8 cellular contexts compared by ENCODE assay signal in the genomic region with DNA sequence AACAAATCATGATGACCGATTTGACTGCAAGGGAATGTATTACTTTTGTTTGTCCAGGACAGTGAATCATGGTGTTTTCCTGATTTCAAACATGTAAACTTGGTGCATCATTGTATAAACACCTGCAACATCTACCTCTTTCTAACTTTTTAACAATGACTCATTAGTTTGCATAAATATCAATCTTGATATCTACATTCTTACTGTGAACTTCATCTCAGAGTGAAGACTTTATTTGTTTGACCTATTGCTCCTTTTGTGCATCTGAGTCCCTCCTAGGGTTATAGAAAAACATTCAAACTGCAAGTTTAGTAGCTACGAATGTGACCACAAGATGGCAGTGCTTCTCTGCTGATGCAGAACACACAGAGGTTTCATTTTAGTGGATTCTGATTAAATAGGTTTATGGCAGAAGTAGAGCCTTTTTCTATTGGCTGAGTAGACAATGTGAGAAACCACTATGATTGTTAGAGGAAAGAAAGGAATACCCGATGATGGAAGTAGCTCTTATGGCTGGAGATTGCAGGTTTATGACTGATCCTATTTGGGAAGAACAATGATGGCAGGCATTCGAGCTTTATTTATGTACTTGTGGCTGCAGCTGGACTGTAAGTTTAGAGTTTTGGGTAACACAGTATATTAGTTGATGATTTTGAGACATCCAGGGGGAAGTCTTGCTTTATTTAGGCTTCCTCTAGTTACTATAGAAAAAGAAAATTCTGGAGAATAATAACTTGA.
DNase-seq lines count a peak whose midpoint lies in the region; ATAC-seq and TF ChIP-seq lines count a peak whose summit lies in the region.

No MANE protein-coding gene starts in this region.

- peak; percentile 53 for ATAC-seq in HG02973 (IDR thresholded peaks at IDR 0.05; ENCODE audit: unreplicated experiment)
- peak; percentile 63 to 70 for ATAC-seq in activated naive CD4-positive, alpha-beta T cell treated with anti-CD3 and anti-CD28 coated beads, Interleukin-2, amount 50 U/mL, for 72 hours

- H3K27me3 ChIP-seq in Peyer's patch: no peaks in the 10 kb centered on the region

- TF ChIP-seq CTCF in Peyer's patch (IDR thresholded peaks at IDR 0.05) (peak; percentile 41 to 74 (median 56)), glutamatergic neuron (IDR thresholded peaks at IDR 0.05; ENCODE audit: partially characterized antibody, unreplicated experiment) (peak; percentile 66)

- peak overlapping the region in 1 of 2 donors; percentile 81 for H3K27ac Mint-ChIP-seq in activated naive CD4-positive, alpha-beta T cell treated with anti-CD3 and anti-CD28 coated beads, Interleukin-2, amount 50 U/mL, for 72 hours
- no peak overlapping the region for H3K27ac Mint-ChIP-seq in glutamatergic neuron (ENCODE audit: unreplicated experiment)

- no peaks in the 10 kb centered on the region for H3K36me3 ChIP-seq in Peyer's patch

- H3K27ac ChIP-seq in Peyer's patch: no peak overlapping the region

- no peaks in the 10 kb centered on the region for H3K4me1 ChIP-seq in Peyer's patch

- H3K9me3 ChIP-seq in Peyer's patch: no peaks in the 10 kb centered on the region

- no peaks in the 10 kb centered on the region for H3K4me1 Mint-ChIP-seq in glutamatergic neuron (ENCODE audit: low read depth, unreplicated experiment)

- no peak overlapping the region for H3K4me3 Mint-ChIP-seq in glutamatergic neuron (ENCODE audit: unreplicated experiment)

- H3K9me3 Mint-ChIP-seq in activated naive CD4-positive, alpha-beta T cell treated with anti-CD3 and anti-CD28 coated beads, Interleukin-2, amount 50 U/mL, for 72 hours: no peaks in the 10 kb centered on the region
- no peaks in the 10 kb centered on the region for H3K9me3 Mint-ChIP-seq in glutamatergic neuron (ENCODE audit: unreplicated experiment)

- peak; percentile 1 for DNase-seq in NCI-H2029 (lab: John Stamatoyannopoulos, UW)
- no peak for DNase-seq in NCI-H2029 treated with DMSO at 0.1 percent for 48 hours (lab: John Stamatoyannopoulos, UW)
- DNase-seq in Peyer's patch: peak in 2 of 3 donors; percentile 64 to 81
- DNase-seq in activated naive CD4-positive, alpha-beta T cell treated with anti-CD3 and anti-CD28 coated beads, Interleukin-2, amount 50 U/mL, for 72 hours (ENCODE audit: low spot score in 2 of 2): peak in 1 of 2 donors; percentile 53
- peak; percentile 18 for DNase-seq in glutamatergic neuron
- peak; percentile 69 for DNase-seq in renal cortical epithelial cell (ENCODE audit: low read depth)
- no peak for DNase-seq in NCI-H526 treated with DMSO at 0.1 percent for 48 hours (lab: John Stamatoyannopoulos, UW)

- H3K36me3 Mint-ChIP-seq in activated naive CD4-positive, alpha-beta T cell treated with anti-CD3 and anti-CD28 coated beads, Interleukin-2, amount 50 U/mL, for 72 hours: peaks cover 0 to 6% of the 10 kb centered on the region in 2 donors
- H3K36me3 Mint-ChIP-seq in glutamatergic neuron (ENCODE audit: unreplicated experiment): no peaks in the 10 kb centered on the region

- H3K27me3 Mint-ChIP-seq in glutamatergic neuron (ENCODE audit: unreplicated experiment): no peaks in the 10 kb centered on the region

- no peak for TF ChIP-seq POLR2A in Peyer's patch (IDR thresholded peaks at IDR 0.05)

- no peak overlapping the region for H3K4me3 ChIP-seq in Peyer's patch

Comparison
In these comparisons a context has a peak if more than half of its experiments do, and no peak if none do; other contexts are left out.
1. DNase-seq: peak in NCI-H2029 (single experiment), Peyer's patch (2 of 3), glutamatergic neuron (single experiment) and renal cortical epithelial cell (single experiment); none in NCI-H2029 treated with DMSO at 0.1 percent for 48 hours (single experiment) and NCI-H526 treated with DMSO at 0.1 percent for 48 hours (single experiment).